Comparison of ENCODE assay signal across 8 cellular contexts in genomic region chr2:26300234-26300641, GRCh38. TPM values are rescaled to one million over a fixed set of nuclear protein-coding genes. Genes with fewer than 3 reads are reported as not detected.
DNase-seq lines count a peak whose midpoint lies in the region; ATAC-seq, FAIRE-seq and TF ChIP-seq lines count a peak whose summit lies in the region.

No MANE protein-coding gene starts in this region.

- H3K9ac ChIP-seq in keratinocyte (ENCODE audit: control insufficient read depth, extremely low read depth, insufficient read depth, low read length) (peak overlapping the region; percentile 88), smooth muscle cell (ENCODE audit: low read depth) (no peak overlapping the region)

- no peaks in the 10 kb centered on the region for H3K36me3 ChIP-seq in keratinocyte (ENCODE audit: control insufficient read depth in 2 of 2, extremely low read depth in 1 of 2, insufficient read depth in 2 of 2, low read length in 2 of 2)
- no peaks in the 10 kb centered on the region for H3K36me3 ChIP-seq in smooth muscle cell (ENCODE audit: low read depth)

- 13% methylated on average over 12 of the region's 12 CpGs for WGBS in smooth muscle cell (ENCODE audit: low lambda C conversion rate)
- 3 to 5% methylated on average over 12 of the region's 12 CpGs for WGBS in lower leg skin, 2 donors

- TF ChIP-seq POLR2A in lower leg skin (IDR thresholded peaks at IDR 0.05), result no peak

- H3K79me2 ChIP-seq in keratinocyte (ENCODE audit: control insufficient read depth, insufficient read depth, low read length), result no peaks in the 10 kb centered on the region
- no peaks in the 10 kb centered on the region for H3K79me2 ChIP-seq in smooth muscle cell (ENCODE audit: low read depth)

- FAIRE-seq in keratinocyte (lab: Jason Lieb, UNC), result peak; percentile 88

- dilution Hi-C loops in keratinocyte (cut with MboI; ENCODE audit: extremely low pct_ligation_motif_present, low sequenced_read_pairs), result no loop called here

- H3K4me1 ChIP-seq in keratinocyte (ENCODE audit: control insufficient read depth, extremely low read depth, insufficient read depth, low read length) (peaks cover 48% of the 10 kb centered on the region), smooth muscle cell (ENCODE audit: low read depth) (peaks cover 33% of the 10 kb centered on the region)

- DNase-seq in HFF-Myc (ENCODE audit: extremely low read depth, low read depth), result no peak
- DNase-seq in amniotic epithelial cell (ENCODE audit: low read depth), result peak; percentile 32
- DNase-seq in keratinocyte (ENCODE audit: low read depth, low spot score), result no peak
- no peak for DNase-seq in smooth muscle cell (lab: John Stamatoyannopoulos, UW; ENCODE audit: unreplicated experiment)
- DNase-seq in SW 1271 (lab: John Stamatoyannopoulos, UW), result no peak
- no peak for DNase-seq in lower leg skin (ENCODE audit: low spot score in 2 of 2)

- ATAC-seq in GM21529 (IDR thresholded peaks at IDR 0.05; ENCODE audit: unreplicated experiment), result no peak
- ATAC-seq in HG03045 (IDR thresholded peaks at IDR 0.05; ENCODE audit: unreplicated experiment), result no peak

- peaks cover 3% of the 10 kb centered on the region for H3F3A ChIP-seq in smooth muscle cell (ENCODE audit: low read depth)

- TF ChIP-seq CTCF in HFF-Myc (IDR thresholded peaks at IDR 0.05; ENCODE audit: low read depth, low read length, missing control alignments), result no peak
- TF ChIP-seq CTCF in keratinocyte (optimal IDR thresholded peaks at IDR 0.05 in 1 of 3, IDR thresholded peaks at IDR 0.05 in 1 of 3, conservative IDR thresholded peaks at IDR 0.05 in 1 of 3; ENCODE audit: extremely low read depth in 1 of 3, insufficient read depth in 2 of 3, low read length in 3 of 3), result no peak
- no peak for TF ChIP-seq CTCF in smooth muscle cell (IDR thresholded peaks at IDR 0.05; ENCODE audit: borderline replicate concordance, insufficient read depth, poor library complexity, severe bottlenecking)
- no peak for TF ChIP-seq CTCF in lower leg skin (IDR thresholded peaks at IDR 0.05)

- intact Hi-C loops in lower leg skin (cut with DNase I; ENCODE audit: low total_unique reads), result no loop called here

- H3K27me3 ChIP-seq in keratinocyte (ENCODE audit: control insufficient read depth, extremely low read depth, insufficient read depth, low read length) (no peaks in the 10 kb centered on the region), smooth muscle cell (ENCODE audit: low read depth) (no peaks in the 10 kb centered on the region)

- H2AFZ ChIP-seq in keratinocyte (ENCODE audit: control insufficient read depth, low read length), result peak overlapping the region; percentile 91
- H2AFZ ChIP-seq in smooth muscle cell (ENCODE audit: low read depth), result peak overlapping the region; percentile 67

- no peaks in the 10 kb centered on the region for H3K9me1 ChIP-seq in keratinocyte (ENCODE audit: control insufficient read depth, extremely low read depth, insufficient read depth, low read length)

- no peaks in the 10 kb centered on the region for H3K9me3 ChIP-seq in keratinocyte (ENCODE audit: control insufficient read depth, low read depth, low read length)
- H3K9me3 ChIP-seq in smooth muscle cell (replicated peaks; ENCODE audit: low read depth), result no peaks in the 10 kb centered on the region

- H3K27ac ChIP-seq in keratinocyte (ENCODE audit: control insufficient read depth, insufficient read depth, low read length) (peak overlapping the region; percentile 87), smooth muscle cell (ENCODE audit: low read depth) (peak overlapping the region; percentile 30)

- H3K4me2 ChIP-seq in keratinocyte (ENCODE audit: control insufficient read depth, extremely low read depth, insufficient read depth, low read depth, low read length) (peak overlapping the region; percentile 100), smooth muscle cell (peak overlapping the region; percentile 98)

- peak overlapping the region; percentile 39; the same call in 1 of the 2 replicates for H3K4me3 ChIP-seq in HFF-Myc (replicated peaks; ENCODE audit: low read depth, low read length)
- peak overlapping the region in 2 of 3 experiments; percentile 55 to 79 for H3K4me3 ChIP-seq in keratinocyte (ENCODE audit: control insufficient read depth in 2 of 3, extremely low read depth in 1 of 3, insufficient read depth in 2 of 3, low read depth in 1 of 3, low read length in 3 of 3)
- peak overlapping the region; percentile 67 for H3K4me3 ChIP-seq in smooth muscle cell
- H3K4me3 ChIP-seq in lower leg skin (ENCODE audit: low read depth, poor library complexity, severe bottlenecking), result no peak overlapping the region

- H4K20me1 ChIP-seq in keratinocyte (ENCODE audit: control insufficient read depth, extremely low read depth, insufficient read depth, low read length) (no peaks in the 10 kb centered on the region), smooth muscle cell (ENCODE audit: low read depth) (no peaks in the 10 kb centered on the region)

RNA-seq across cellular contexts. Expression of gene SELENOI, which starts 45.7 kb away (rescaled TPM):
- polyA plus RNA-seq in keratinocyte (15.2 to 38.1 TPM (median 30.3 TPM) in 3 replicates), smooth muscle cell (3.3 and 5.3 TPM in 2 replicates)
- 9.5 TPM for polyA plus RNA-seq in keratinocyte (2011; ENCODE audit: low read depth)
- polyA plus RNA-seq in keratinocyte (2011; cell fraction: cytosol; rRNA removed), result 5.0 and 10.6 TPM in 2 replicates
- 26.5 and 37.8 TPM in 2 replicates for polyA plus RNA-seq in keratinocyte (2011; cell fraction: nucleus; rRNA removed)
- 12.7 and 16.7 TPM in 2 replicates for polyA plus RNA-seq in keratinocyte (2012; ENCODE audit: low replicate concordance)
- 56.9 to 163 TPM (median 162 TPM) in 3 replicates for polyA minus RNA-seq in keratinocyte
- 17.3 TPM for polyA minus RNA-seq in keratinocyte (2011; cell fraction: cytosol; rRNA and poly(A)+ RNA removed)
- 93.7 and 113 TPM in 2 replicates for polyA minus RNA-seq in keratinocyte (2011; cell fraction: nucleus; rRNA and poly(A)+ RNA removed)
- total RNA-seq in smooth muscle cell (26.3 and 26.8 TPM in 2 replicates), lower leg skin (10 to 100 TPM; 24.7 to 34.3 (median 29.2) TPM)

RNA-seq across cellular contexts. Expression of gene ADGRF3, which starts 46.4 kb away (rescaled TPM):
- polyA plus RNA-seq in keratinocyte (0.08 to 0.27 TPM (median 0.17 TPM) in 3 replicates), smooth muscle cell (0.06 and 0.37 TPM in 2 replicates)
- polyA plus RNA-seq in keratinocyte (2011; ENCODE audit: low read depth), result not detected
- 0.02 and 0.05 TPM in 2 replicates for polyA plus RNA-seq in keratinocyte (2011; cell fraction: cytosol; rRNA removed)
- 0.28 and 0.43 TPM in 2 replicates for polyA plus RNA-seq in keratinocyte (2011; cell fraction: nucleus; rRNA removed)
- 0.14 and 0.17 TPM in 2 replicates for polyA plus RNA-seq in keratinocyte (2012; ENCODE audit: low replicate concordance)
- polyA minus RNA-seq in keratinocyte, result 0.20 TPM in 1 of 3 replicates, not detected in the others
- not detected for polyA minus RNA-seq in keratinocyte (2011; cell fraction: cytosol; rRNA and poly(A)+ RNA removed)
- 0.42 TPM in 1 of 2 replicates, not detected in the other for polyA minus RNA-seq in keratinocyte (2011; cell fraction: nucleus; rRNA and poly(A)+ RNA removed)
- total RNA-seq in smooth muscle cell (not detected in 2 replicates), lower leg skin (under 1 TPM in 3 of 4 donors, not detected in 1; 0.05 to 0.25 (median 0.06) TPM)

RNA-seq across cellular contexts. Expression of gene HADHB, which starts 55.5 kb away (rescaled TPM):
- polyA plus RNA-seq in keratinocyte (109 to 124 TPM (median 110 TPM) in 3 replicates), smooth muscle cell (89.1 and 96.1 TPM in 2 replicates)
- 64.9 TPM for polyA plus RNA-seq in keratinocyte (2011; ENCODE audit: low read depth)
- polyA plus RNA-seq in keratinocyte (2011; cell fraction: cytosol; rRNA removed), result 74.6 and 106 TPM in 2 replicates
- 115 and 147 TPM in 2 replicates for polyA plus RNA-seq in keratinocyte (2011; cell fraction: nucleus; rRNA removed)
- polyA plus RNA-seq in keratinocyte (2012; ENCODE audit: low replicate concordance), result 71.1 and 118 TPM in 2 replicates
- 53.6 to 190 TPM (median 129 TPM) in 3 replicates for polyA minus RNA-seq in keratinocyte
- 54.1 TPM for polyA minus RNA-seq in keratinocyte (2011; cell fraction: cytosol; rRNA and poly(A)+ RNA removed)
- polyA minus RNA-seq in keratinocyte (2011; cell fraction: nucleus; rRNA and poly(A)+ RNA removed), result 48.5 and 79.0 TPM in 2 replicates
- total RNA-seq in smooth muscle cell (70.8 and 103 TPM in 2 replicates), lower leg skin (100 to 1,000 TPM; 101 to 139 (median 111) TPM)

RNA-seq across cellular contexts. Expression of gene HADHA, which starts 55.8 kb away (rescaled TPM):
- polyA plus RNA-seq in keratinocyte (150 to 156 TPM (median 151 TPM) in 3 replicates), smooth muscle cell (90.1 and 111 TPM in 2 replicates)
- 272 TPM for polyA plus RNA-seq in keratinocyte (2011; ENCODE audit: low read depth)
- polyA plus RNA-seq in keratinocyte (2011; cell fraction: cytosol; rRNA removed), result 129 and 140 TPM in 2 replicates
- polyA plus RNA-seq in keratinocyte (2011; cell fraction: nucleus; rRNA removed), result 166 and 183 TPM in 2 replicates
- 142 and 155 TPM in 2 replicates for polyA plus RNA-seq in keratinocyte (2012; ENCODE audit: low replicate concordance)
- 144 to 184 TPM (median 175 TPM) in 3 replicates for polyA minus RNA-seq in keratinocyte
- 107 TPM for polyA minus RNA-seq in keratinocyte (2011; cell fraction: cytosol; rRNA and poly(A)+ RNA removed)
- polyA minus RNA-seq in keratinocyte (2011; cell fraction: nucleus; rRNA and poly(A)+ RNA removed), result 84.4 and 157 TPM in 2 replicates
- total RNA-seq in smooth muscle cell (96.9 and 104 TPM in 2 replicates), lower leg skin (100 to 1,000 TPM; 125 to 170 (median 131) TPM)
